Comparison of ENCODE assay signal across 22 cellular contexts in the genomic region with DNA sequence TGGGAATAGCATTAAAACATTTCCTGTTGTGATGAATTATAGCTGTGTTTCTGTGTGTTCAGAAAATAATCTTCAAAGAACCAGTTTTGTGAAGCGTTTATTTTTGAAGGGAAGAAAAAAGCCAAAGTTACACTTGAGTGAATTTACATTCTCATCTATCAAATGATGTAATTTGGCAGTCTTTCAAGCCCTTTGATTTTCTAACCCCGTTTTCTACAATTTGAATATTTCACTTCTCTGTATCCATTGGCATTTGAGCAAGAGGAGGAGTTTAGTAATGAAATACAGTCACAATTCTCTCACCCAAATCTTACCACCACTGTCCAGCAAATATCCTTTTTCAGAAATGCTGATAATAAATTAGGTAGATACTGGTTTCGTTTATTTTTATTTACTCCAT.
DNase-seq lines count a peak whose midpoint lies in the region; ATAC-seq, FAIRE-seq and TF ChIP-seq lines count a peak whose summit lies in the region.
"Had no signal": no experiment of that assay in that cellular context is flagged by ENCODE, and none has a peak within 500 bp of the region (broad histone marks: within the 10 kb centered on the region; RNA-seq: fewer than 3 reads in every experiment).

No MANE protein-coding gene starts in this region.

- FAIRE-seq in frontal cortex (lab: Jason Lieb, UNC), result no peak
- FAIRE-seq: astrocyte had no signal

- no peak overlapping the region for H3K4me3 ChIP-seq in GM12865 (ENCODE audit: low read depth, low read length)
- H3K4me3 ChIP-seq: dorsolateral prefrontal cortex, lung, prostate gland, testis, uterus had no signal

- DNase-seq in GM12865 (ENCODE audit: low read depth) (peak; percentile 8), NAMALWA (ENCODE audit: low spot score) (peak; percentile 42), kidney tubule cell (ENCODE audit: low spot score) (peak; percentile 51), frontal cortex (ENCODE audit: low spot score in 2 of 2) (no peak), SIG-M5 treated with dmso at 0.1 percent for 504 hours (lab: John Stamatoyannopoulos, UW; ENCODE audit: unreplicated experiment) (no peak), NCI-H1694 treated with DMSO at 0.1 percent for 48 hours (lab: John Stamatoyannopoulos, UW) (no peak)
- DNase-seq: activated CD4-positive, alpha-beta T cell treated with anti-CD3 and anti-CD28 coated beads for 4 hours; DMS 273 treated with DMSO at 0.1 percent for 48 hours; dorsolateral prefrontal cortex; islet precursor cell; NCI-H1092 treated with DMSO at 0.1 percent for 48 hours; NCI-H2081; SIG-M5; T-helper 1 cell; testis; uterus had no signal

- ATAC-seq in GM21360 (IDR thresholded peaks at IDR 0.05; ENCODE audit: unreplicated experiment) (peak; percentile 64), GM18870 (IDR thresholded peaks at IDR 0.05; ENCODE audit: unreplicated experiment) (no peak)
- ATAC-seq: stimulated activated effector memory CD8-positive, alpha-beta T cell treated with anti-CD3 and anti-CD28 coated beads, Interleukin-12 subunit alpha, Interleukin-12 subunit beta, amount 100 ng/mL, for 72 hours had no signal

- TF ChIP-seq CTCF in GM12865 (IDR thresholded peaks at IDR 0.05; ENCODE audit: insufficient read depth, low read depth, low read length, missing control alignments), result no peak

Comparison
In these comparisons a context has a peak if more than half of its experiments do, and no peak if none do; other contexts are left out.
1. DNase-seq: peak in GM12865 (single experiment), NAMALWA (single experiment) and kidney tubule cell (single experiment); none in frontal cortex (0 of 2), SIG-M5 treated with dmso at 0.1 percent for 504 hours (single experiment) and NCI-H1694 treated with DMSO at 0.1 percent for 48 hours (single experiment).